Comparison of ENCODE assay signal across 8 cellular contexts in the genomic region with DNA sequence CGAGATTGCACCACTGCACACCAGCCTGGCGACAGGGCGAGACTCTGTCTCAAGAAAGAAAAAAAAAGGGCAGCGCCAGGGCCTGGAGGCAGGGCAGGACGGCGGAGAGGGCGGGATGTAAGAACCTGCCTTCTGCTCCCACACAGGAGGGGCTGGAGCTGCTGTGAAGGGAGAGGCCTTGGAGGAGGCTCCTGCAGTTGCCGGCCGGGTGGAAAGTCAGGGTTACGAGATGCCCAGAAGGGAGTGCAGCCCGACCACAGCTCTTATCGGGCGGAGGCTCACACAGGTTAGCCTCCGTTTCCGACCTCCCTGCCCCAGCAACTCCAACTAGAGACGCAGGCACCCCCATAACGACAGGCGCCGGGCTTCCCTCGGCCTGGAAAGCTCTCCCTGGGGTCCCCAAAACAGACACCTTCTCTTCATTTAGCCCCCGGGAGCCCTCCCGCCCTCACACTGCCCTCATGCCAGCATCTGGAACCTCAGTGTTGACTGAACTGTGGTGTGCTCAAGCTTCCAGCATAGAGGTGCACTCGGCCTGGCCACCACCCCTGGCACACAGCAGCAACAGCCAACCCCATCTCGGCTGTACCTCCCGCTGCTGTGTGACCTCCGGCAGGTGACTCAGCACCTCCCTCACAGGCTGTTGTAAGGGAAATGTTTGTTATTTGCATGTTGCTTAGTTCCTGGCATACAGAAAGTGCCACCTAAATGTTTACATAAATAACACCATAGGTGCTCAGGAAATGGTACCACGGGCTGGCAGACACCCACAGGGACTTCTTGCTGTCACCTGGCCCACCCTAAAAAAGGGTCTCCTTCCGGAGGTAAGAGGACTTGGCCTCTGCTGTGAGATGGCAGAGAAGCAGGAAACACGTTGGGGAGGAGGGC. TPM values are rescaled to one million over a fixed set of nuclear protein-coding genes. Genes with fewer than 3 reads are reported as not detected.
DNase-seq lines count a peak whose midpoint lies in the region; ATAC-seq and TF ChIP-seq lines count a peak whose summit lies in the region.

No MANE protein-coding gene starts in this region.

- in situ Hi-C loops in GM23248 (cut with MboI) = no loop called here

- intact Hi-C loops in adrenal gland (cut with DNase I) = no loop called here

- 37 to 39% methylated on average over 27 to 29 of the region's 29 CpGs for WGBS in GM23248 (ENCODE audit: low coverage in 1 of 2, low lambda C conversion rate in 2 of 2, missing lambda C conversion rate in 2 of 2), 2 experiments
- 32 to 56% (median 52%) methylated on average over 17 to 29 of the region's 29 CpGs for WGBS in adrenal gland, 4 donors

- H3K9ac ChIP-seq in GM23248 = peak overlapping the region; percentile 51

- no peak for TF ChIP-seq CTCF in adrenal gland (IDR thresholded peaks at IDR 0.05)

- H3K4me1 ChIP-seq in GM23248 (ENCODE audit: insufficient read depth) = no peaks in the 10 kb centered on the region; the same call in 1 of the 2 replicates
- peaks cover 11 to 13% of the 10 kb centered on the region in 2 donors for H3K4me1 ChIP-seq in adrenal gland (replicated peaks in 1 of 2)

- no peak overlapping the region for H2AFZ ChIP-seq in GM23248

- no peaks in the 10 kb centered on the region for H3K79me2 ChIP-seq in GM23248 (ENCODE audit: insufficient read depth)

- peak overlapping the region; percentile 34 for H3K4me2 ChIP-seq in GM23248 (ENCODE audit: unreplicated experiment)

- ATAC-seq in stimulated activated naive CD8-positive, alpha-beta T cell treated with anti-CD3 and anti-CD28 coated beads, Interleukin-15, Interleukin-2, amounts not matched to agents 100 U/mL and 50 U/mL, for 24 hours = peak; percentile 69
- ATAC-seq in GM21619 (IDR thresholded peaks at IDR 0.05; ENCODE audit: unreplicated experiment) = no peak
- ATAC-seq in GM18502 (IDR thresholded peaks at IDR 0.05; ENCODE audit: poor library complexity, unreplicated experiment) = no peak
- ATAC-seq in HG03039 (IDR thresholded peaks at IDR 0.05; ENCODE audit: unreplicated experiment) = no peak

- peak; percentile 81 for DNase-seq in GM23248
- peak; percentile 81 for DNase-seq in NCI-H748 (lab: John Stamatoyannopoulos, UW; ENCODE audit: unreplicated experiment)
- peak in 5 of 7 donors; percentile 42 to 77 (median 61) for DNase-seq in adrenal gland
- peak; percentile 56 for DNase-seq in iris pigment epithelial cell (ENCODE audit: low read depth)
- peak; percentile 28 for DNase-seq in stimulated activated naive CD8-positive, alpha-beta T cell treated with anti-CD3 and anti-CD28 coated beads, Interleukin-15, Interleukin-2, amounts not matched to agents 100 U/mL and 50 U/mL, for 24 hours

- H3K27me3 ChIP-seq in GM23248 (replicated peaks; ENCODE audit: insufficient read depth) = peaks cover 17% of the 10 kb centered on the region; the same call in 1 of the 2 replicates
- H3K27me3 ChIP-seq in adrenal gland = peaks cover 21% of the 10 kb centered on the region

- H3K36me3 ChIP-seq in GM23248 (ENCODE audit: low read depth) (no peaks in the 10 kb centered on the region), adrenal gland (replicated peaks in 1 of 2) (no peaks in the 10 kb centered on the region)

- H3F3A ChIP-seq in GM23248 (ENCODE audit: insufficient read depth) = no peaks in the 10 kb centered on the region

- H4K20me1 ChIP-seq in GM23248 (ENCODE audit: insufficient read depth) = no peaks in the 10 kb centered on the region

- H3K9me3 ChIP-seq in GM23248 (ENCODE audit: low read depth) = no peaks in the 10 kb centered on the region
- H3K9me3 ChIP-seq in adrenal gland (replicated peaks in 1 of 3) = no peaks in the 10 kb centered on the region

- H3K4me3 ChIP-seq in GM23248 = no peak overlapping the region
- peak overlapping the region in 1 of 4 donors; percentile 66 for H3K4me3 ChIP-seq in adrenal gland

- TF ChIP-seq POLR2A in adrenal gland (IDR thresholded peaks at IDR 0.05) = no peak

- H3K9me2 ChIP-seq in GM23248 (ENCODE audit: insufficient read depth) = no peaks in the 10 kb centered on the region

- H3K27ac ChIP-seq in GM23248 (no peak overlapping the region), adrenal gland (peak overlapping the region in 3 of 5 donors; percentile 19 to 90 (median 30))

RNA-seq across cellular contexts. Expression of a gene that starts 1.3 kb away (rescaled TPM):
- 1.4 and 4.3 TPM in 2 replicates for total RNA-seq in GM23248 (2014; rRNA removed; shearing (Covaris generic))
- polyA plus RNA-seq in GM23248 (2016; fragmentation: Nextera tagmentation; extraction: Ambion mirVana) (1.2 and 1.3 TPM in 2 replicates), adrenal gland (1 to 10 TPM in 1 of 3 donors, under 1 TPM in 2; 0.33 to 8.9 (median 0.88) TPM)
- 100 to 1,000 TPM in 1 of 8 donors, 10 to 100 TPM in 2, 1 to 10 TPM in 5; 2.4 to 272 (median 7.8) TPM for total RNA-seq in adrenal gland

RNA-seq across cellular contexts. Expression of a gene that starts 54.7 kb away (rescaled TPM):
- total RNA-seq in GM23248 (2014; rRNA removed; shearing (Covaris generic)) = 11.8 and 27.8 TPM in 2 replicates
- polyA plus RNA-seq in GM23248 (2016; fragmentation: Nextera tagmentation; extraction: Ambion mirVana) (28.6 and 30.7 TPM in 2 replicates), adrenal gland (10 to 100 TPM; 11.6 to 33.9 (median 29.5) TPM)
- 10 to 100 TPM; 10.8 to 24.2 (median 18.2) TPM for total RNA-seq in adrenal gland

Comparison
In these comparisons a context has a peak if more than half of its experiments do, and no peak if none do; other contexts are left out.
1. DNase-seq: peak in every context shown above with its lines; median percentile 81 in GM23248; 81 in NCI-H748; 61 in adrenal gland; 56 in iris pigment epithelial cell; 28 in stimulated activated naive CD8-positive, alpha-beta T cell treated with anti-CD3 and anti-CD28 coated beads, Interleukin-15, Interleukin-2, amounts not matched to agents 100 U/mL and 50 U/mL, for 24 hours.